Comparison of ENCODE assay signal across 17 cellular contexts in genomic region chr7:116571552-116571951, GRCh38. TPM values are rescaled to one million over a fixed set of nuclear protein-coding genes. Genes with fewer than 3 reads are reported as not detected.
DNase-seq lines count a peak whose midpoint lies in the region; ATAC-seq and TF ChIP-seq lines count a peak whose summit lies in the region.
"Had no signal": no experiment of that assay in that cellular context is flagged by ENCODE, and none has a peak within 500 bp of the region (broad histone marks: within the 10 kb centered on the region; RNA-seq: fewer than 3 reads in every experiment).

No MANE protein-coding gene starts in this region.

- no TSS peak for BruUV-seq in Calu3 (replicated peaks; lab: Mats Ljungman, UMichigan)

- H2AFZ ChIP-seq in osteoblast (ENCODE audit: low read length): no peak overlapping the region

- CTCF ChIA-PET in Calu3 (lab: Charles Lee): interaction anchor here (0.7 kb wide), 1 partner anchor 39 kb away, joined by 3 read pairs; no protein-coding TSS in a partner anchor

- no peaks in the 10 kb centered on the region for H3K9me3 Mint-ChIP-seq in Calu3 (ENCODE audit: low read depth, unreplicated experiment)
- H3K9me3 Mint-ChIP-seq: activated naive CD4-positive, alpha-beta T cell treated with anti-CD3 and anti-CD28 coated beads, Interleukin-2, amount 50 U/mL, for 24 hours; activated T-cell treated with anti-CD3 and anti-CD28 coated beads, Interleukin-2, amount 50 U/mL, for 72 hours; brain had no signal

- H3K27me3 Mint-ChIP-seq in Calu3 (ENCODE audit: unreplicated experiment): no peaks in the 10 kb centered on the region
- H3K27me3 Mint-ChIP-seq: brain had no signal

- H3K27ac ChIP-seq in SJCRH30 (peak overlapping the region; percentile 93), osteoblast (ENCODE audit: low read depth, low read length) (peak overlapping the region; percentile 81)
- H3K27ac ChIP-seq: gastroesophageal sphincter had no signal

- H3K9me3 ChIP-seq in SJCRH30 (replicated peaks): no peaks in the 10 kb centered on the region
- H3K9me3 ChIP-seq in osteoblast (ENCODE audit: low read depth, low read length): no peaks in the 10 kb centered on the region
- H3K9me3 ChIP-seq: gastroesophageal sphincter, mucosa of descending colon had no signal

- H3K4me2 ChIP-seq in osteoblast (ENCODE audit: insufficient read depth, low read length): peak overlapping the region; percentile 40

- H3K36me3 Mint-ChIP-seq in Calu3 (ENCODE audit: insufficient read depth, unreplicated experiment): no peaks in the 10 kb centered on the region
- H3K36me3 Mint-ChIP-seq: activated naive CD4-positive, alpha-beta T cell treated with anti-CD3 and anti-CD28 coated beads, Interleukin-2, amount 50 U/mL, for 24 hours; brain had no signal

- H3K79me2 ChIP-seq in osteoblast (ENCODE audit: insufficient read depth, low read length): no peaks in the 10 kb centered on the region

- H3K4me1 ChIP-seq in SJCRH30: peaks cover 40% of the 10 kb centered on the region
- peaks cover 61% of the 10 kb centered on the region for H3K4me1 ChIP-seq in osteoblast (ENCODE audit: insufficient read depth, low read length)

- no peak for DNase-seq in Calu3
- DNase-seq in SJCRH30: no peak
- DNase-seq in osteoblast (ENCODE audit: insufficient read length, low spot score, missing footprints): no peak
- DNase-seq in HCEC 1CT: no peak
- no peak for DNase-seq in germinal center (ENCODE audit: low spot score)
- no peak for DNase-seq in NCI-H2029 treated with DMSO at 0.1 percent for 48 hours (lab: John Stamatoyannopoulos, UW)
- DNase-seq in mucosa of gallbladder (ENCODE audit: low spot score): no peak
- DNase-seq: activated T-cell treated with anti-CD3 and anti-CD28 coated beads, Interleukin-2, amount 50 U/mL, for 72 hours; mucosa of descending colon; NCI-H2171; NCI-H82; retina had no signal

- ATAC-seq in esophagus mucosa: peak; percentile 73
- ATAC-seq: activated CD4-positive, CD25-positive, alpha-beta regulatory T cell treated with anti-CD3 and anti-CD28 coated beads, Interleukin-2, amount 50 U/mL, for 24 hours; activated T-cell treated with anti-CD3 and anti-CD28 coated beads, Interleukin-2, amount 50 U/mL, for 72 hours; gastroesophageal sphincter; mucosa of descending colon had no signal

- intact Hi-C loops in Calu3 (cut with micrococcal nuclease; ENCODE audit: unreplicated experiment): loop anchor here (5.0 kb wide), 1 partner anchor 44 kb away; the partner anchor contains the start of gene CAV1

- H3K4me3 Mint-ChIP-seq in Calu3 (ENCODE audit: low read depth, unreplicated experiment): no peak overlapping the region
- H3K4me3 Mint-ChIP-seq: activated naive CD4-positive, alpha-beta T cell treated with anti-CD3 and anti-CD28 coated beads, Interleukin-2, amount 50 U/mL, for 24 hours; activated T-cell treated with anti-CD3 and anti-CD28 coated beads, Interleukin-2, amount 50 U/mL, for 72 hours; brain had no signal

- H3K27ac Mint-ChIP-seq in Calu3 (ENCODE audit: unreplicated experiment): peak overlapping the region; percentile 79
- H3K27ac Mint-ChIP-seq: activated naive CD4-positive, alpha-beta T cell treated with anti-CD3 and anti-CD28 coated beads, Interleukin-2, amount 50 U/mL, for 24 hours; activated T-cell treated with anti-CD3 and anti-CD28 coated beads, Interleukin-2, amount 50 U/mL, for 72 hours had no signal

- no peaks in the 10 kb centered on the region for H4K20me1 ChIP-seq in osteoblast (ENCODE audit: insufficient read depth, low read length)

- H3K36me3 ChIP-seq in SJCRH30 (no peaks in the 10 kb centered on the region), osteoblast (ENCODE audit: insufficient read depth, low read length) (no peaks in the 10 kb centered on the region)
- H3K36me3 ChIP-seq: gastroesophageal sphincter had no signal

- H3K4me1 Mint-ChIP-seq in Calu3 (ENCODE audit: low read depth, unreplicated experiment): peaks cover 58% of the 10 kb centered on the region
- H3K4me1 Mint-ChIP-seq: activated naive CD4-positive, alpha-beta T cell treated with anti-CD3 and anti-CD28 coated beads, Interleukin-2, amount 50 U/mL, for 24 hours had no signal

- TF ChIP-seq CTCF in Calu3 (IDR thresholded peaks at IDR 0.05; ENCODE audit: unreplicated experiment): no peak
- TF ChIP-seq CTCF in osteoblast (IDR thresholded peaks at IDR 0.05; ENCODE audit: extremely low read depth, low read depth, low read length): no peak

- peak overlapping the region; percentile 1; the same call in 1 of the 2 replicates for H3K4me3 ChIP-seq in SJCRH30
- H3K4me3 ChIP-seq in osteoblast (ENCODE audit: insufficient read depth, low read length): no peak overlapping the region
- H3K4me3 ChIP-seq: gastroesophageal sphincter, mucosa of descending colon had no signal

- H3K27me3 ChIP-seq in SJCRH30: no peaks in the 10 kb centered on the region
- no peaks in the 10 kb centered on the region for H3K27me3 ChIP-seq in osteoblast (ENCODE audit: insufficient read depth, low read length)
- H3K27me3 ChIP-seq: gastroesophageal sphincter had no signal

RNA-seq across cellular contexts. Expression of gene CAV1, which starts 46.7 kb away (rescaled TPM):
- total RNA-seq in Calu3 (2022) (13.3 and 15.9 TPM in 2 replicates), esophagus mucosa (40.6 TPM), osteoblast (291 and 337 TPM in 2 replicates), mucosa of gallbladder (239 TPM)
- 22.2 and 23.7 TPM in 2 replicates for total RNA-seq in SJCRH30 (2014; rRNA removed; shearing (Covaris generic))
